In the genomic region with DNA sequence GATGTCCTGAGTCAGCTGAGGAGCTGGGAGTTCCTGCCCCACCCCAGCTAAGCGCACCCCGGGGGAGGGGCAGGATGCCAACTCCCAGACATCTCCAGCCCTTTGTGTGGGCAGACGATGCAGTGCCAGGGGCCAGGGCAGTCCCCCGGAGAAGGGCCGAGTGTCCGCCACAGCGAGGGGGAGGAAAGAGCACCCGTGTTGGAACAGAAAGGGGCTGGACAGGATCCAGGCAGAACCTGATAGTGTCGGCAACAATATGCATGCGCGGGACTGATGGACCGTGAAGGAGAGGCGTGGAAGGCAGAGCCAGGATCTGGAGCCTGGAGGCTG, we compare ENCODE assay signal across 16 cellular contexts.
DNase-seq lines count a peak whose midpoint lies in the region.
"Had no signal": no experiment of that assay in that cellular context is flagged by ENCODE, and none has a peak within 500 bp of the region (broad histone marks: within the 10 kb centered on the region; RNA-seq: fewer than 3 reads in every experiment).

No MANE protein-coding gene starts in this region.

- DNase-seq in DMS 273 (lab: John Stamatoyannopoulos, UW; ENCODE audit: unreplicated experiment) (peak; percentile 4), DMS 273 treated with DMSO at 0.1 percent for 48 hours (lab: John Stamatoyannopoulos, UW) (no peak), A172 (ENCODE audit: low spot score) (peak; percentile 1), NCI-H2029 treated with DMSO at 0.1 percent for 48 hours (lab: John Stamatoyannopoulos, UW) (peak; percentile 3), mesenteric fat pad (ENCODE audit: low spot score) (peak; percentile 86), middle frontal gyrus (ENCODE audit: extremely low spot score, low spot score) (no peak), dedifferentiated amniotic fluid mesenchymal stem cell (ENCODE audit: extremely low spot score) (no peak), NCI-H128 (lab: John Stamatoyannopoulos, UW; ENCODE audit: unreplicated experiment) (no peak)
- DNase-seq: BE2C; Caco-2; CD4-positive, alpha-beta T cell; NCI-H1417 treated with DMSO at 0.1 percent for 48 hours; NCI-H187 treated with DMSO at 0.1 percent for 48 hours; NCI-H2171 treated with DMSO at 0.1 percent for 48 hours; NCI-H510A; SHP77 had no signal

Comparison
In these comparisons a context has a peak if more than half of its experiments do, and no peak if none do; other contexts are left out.
1. DNase-seq: peak in DMS 273 (single experiment), A172 (single experiment), NCI-H2029 treated with DMSO at 0.1 percent for 48 hours (single experiment) and mesenteric fat pad (single experiment); none in DMS 273 treated with DMSO at 0.1 percent for 48 hours (single experiment), middle frontal gyrus (single experiment), dedifferentiated amniotic fluid mesenchymal stem cell (single experiment) and NCI-H128 (single experiment).